In the genomic region with DNA sequence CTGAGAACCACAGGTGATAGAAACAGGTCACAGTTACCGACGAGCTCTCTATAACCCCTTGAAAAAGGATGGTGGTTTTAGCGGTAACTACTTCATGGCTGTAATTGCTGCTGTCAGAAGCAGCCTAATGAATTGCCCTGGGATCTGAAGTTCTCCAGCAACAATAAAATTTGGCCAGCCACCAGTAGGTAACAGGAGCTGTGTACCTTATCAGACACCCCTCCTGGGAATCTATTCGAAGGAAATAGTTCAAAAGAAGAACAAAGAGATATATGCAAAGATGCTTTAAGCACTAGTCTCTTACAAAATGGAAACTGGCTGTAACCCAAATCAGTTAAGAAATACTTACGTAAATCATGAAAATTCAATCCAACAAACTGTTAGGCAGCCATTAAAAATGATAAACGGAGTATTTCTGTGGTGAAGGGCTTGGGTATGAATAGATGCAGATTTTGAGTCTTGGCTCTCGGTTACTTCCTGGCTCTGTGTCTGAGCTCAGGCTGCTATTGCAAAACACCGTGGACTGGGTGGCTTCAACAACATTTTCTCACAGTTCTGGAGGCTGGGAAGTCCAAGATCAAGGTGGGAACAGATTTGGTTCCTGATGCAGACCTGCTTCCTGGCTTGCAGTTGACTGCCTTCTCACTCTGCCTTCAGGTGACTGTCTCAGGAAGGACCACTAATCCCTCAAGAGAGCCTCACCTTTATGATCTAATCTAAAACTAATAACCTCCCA, we compare ENCODE assay signal across 8 cellular contexts. TPM values are rescaled to one million over a fixed set of nuclear protein-coding genes. Genes with fewer than 3 reads are reported as not detected.
DNase-seq lines count a peak whose midpoint lies in the region; ATAC-seq and TF ChIP-seq lines count a peak whose summit lies in the region.

No MANE protein-coding gene starts in this region.

- peaks cover 10% of the 10 kb centered on the region for H3K36me3 Mint-ChIP-seq in stimulated activated naive CD8-positive, alpha-beta T cell treated with anti-CD3 and anti-CD28 coated beads, Interleukin-15, Interleukin-2, amounts not matched to agents 100 ng/mL and 50 ng/mL, for 24 hours (ENCODE audit: low read depth)
- H3K36me3 Mint-ChIP-seq in activated B cell treated with CpG ODN at 0.5 μM for 24 hours (ENCODE audit: low read depth), result no peaks in the 10 kb centered on the region

- POLR2A ChIA-PET in activated B cell treated with CpG ODN at 0.5 μM for 24 hours (lab: Charles Lee), result no interaction called here

- ATAC-seq in stimulated activated naive CD8-positive, alpha-beta T cell treated with anti-CD3 and anti-CD28 coated beads, Interleukin-15, Interleukin-2, amounts not matched to agents 100 U/mL and 50 U/mL, for 24 hours, result no peak
- ATAC-seq in activated B cell treated with CpG ODN at 0.5 μM for 24 hours (ENCODE audit: low read depth), result no peak
- ATAC-seq in heart right ventricle, result peak in 1 of 8 donors; percentile 4
- no peak for ATAC-seq in GM21360 (IDR thresholded peaks at IDR 0.05; ENCODE audit: unreplicated experiment)
- no peak for ATAC-seq in GM19397 (IDR thresholded peaks at IDR 0.05; ENCODE audit: unreplicated experiment)

- 28% methylated on average over 8 of the region's 8 CpGs for WGBS in heart right ventricle, 2 donors
- WGBS in stomach, 5 donors, result 37 to 73% (median 57%) methylated on average over 8 of the region's 8 CpGs

- H3K27ac ChIP-seq in heart right ventricle (peak overlapping the region in 9 of 10 donors; percentile 94 to 98 (median 96)), stomach (peak overlapping the region in 4 of 5 donors; percentile 86 to 94 (median 90))

- TF ChIP-seq EP300 in stomach (IDR thresholded peaks at IDR 0.05), result no peak

- peak overlapping the region; percentile 93 for H3K4me3 Mint-ChIP-seq in stimulated activated naive CD8-positive, alpha-beta T cell treated with anti-CD3 and anti-CD28 coated beads, Interleukin-15, Interleukin-2, amounts not matched to agents 100 ng/mL and 50 ng/mL, for 24 hours
- peak overlapping the region; percentile 89 for H3K4me3 Mint-ChIP-seq in activated B cell treated with CpG ODN at 0.5 μM for 24 hours

- H3K4me3 ChIP-seq in heart right ventricle (peak overlapping the region in 9 of 10 donors; percentile 70 to 93 (median 84)), stomach (peak overlapping the region; percentile 54 to 69 (median 67))

- no peaks in the 10 kb centered on the region for H3K27me3 ChIP-seq in heart right ventricle
- no peaks in the 10 kb centered on the region for H3K27me3 ChIP-seq in stomach

- CTCF ChIA-PET in activated B cell treated with CpG ODN at 0.5 μM for 24 hours (lab: Charles Lee), result no interaction called here

- H3K36me3 ChIP-seq in heart right ventricle (no peaks in the 10 kb centered on the region), stomach (no peaks in the 10 kb centered on the region)

- TF ChIP-seq POLR2A in stomach (IDR thresholded peaks at IDR 0.05), result no peak

- intact Hi-C loops in activated B cell treated with CpG ODN at 0.5 μM for 24 hours (cut with micrococcal nuclease) (loop anchor here (5.0 to 10.0 kb wide), 7 partner anchors 80 to 1602 kb away; a partner anchor contains a TSS), heart right ventricle (cut with DNase I) (loop anchor here in 1 of 10 donors (10.0 kb wide), 1 partner anchor 842 kb away; no protein-coding TSS in a partner anchor), stomach (cut with DNase I; ENCODE audit: low total_unique reads) (no loop called here)

- TF ChIP-seq CTCF in activated B cell treated with CpG ODN at 0.5 μM for 24 hours (IDR thresholded peaks at IDR 0.05) (no peak), heart right ventricle (IDR thresholded peaks at IDR 0.05) (no peak), stomach (IDR thresholded peaks at IDR 0.05) (no peak)

- H3K4me1 Mint-ChIP-seq in stimulated activated naive CD8-positive, alpha-beta T cell treated with anti-CD3 and anti-CD28 coated beads, Interleukin-15, Interleukin-2, amounts not matched to agents 100 ng/mL and 50 ng/mL, for 24 hours (ENCODE audit: low read depth), result peaks cover 51% of the 10 kb centered on the region
- peaks cover 17% of the 10 kb centered on the region for H3K4me1 Mint-ChIP-seq in activated B cell treated with CpG ODN at 0.5 μM for 24 hours

- DNase-seq in stimulated activated naive CD8-positive, alpha-beta T cell treated with anti-CD3 and anti-CD28 coated beads, Interleukin-15, Interleukin-2, amounts not matched to agents 100 U/mL and 50 U/mL, for 24 hours, result no peak
- DNase-seq in activated B cell treated with CpG ODN at 0.5 μM for 24 hours (no peak), heart right ventricle (no peak), stomach (no peak)
- no peak for DNase-seq in stimulated activated CD4-positive, alpha-beta T cell treated with anti-CD3 and anti-CD28 coated beads, Interleukin-2, amount 100 ng/mL, for 48 hours

- H3K9me3 ChIP-seq in heart right ventricle (peaks cover 0 to 26% (median 8%) of the 10 kb centered on the region in 11 donors), stomach (peaks cover 0 to 12% (median 0%) of the 10 kb centered on the region in 4 donors)

- H3K9me3 Mint-ChIP-seq in stimulated activated naive CD8-positive, alpha-beta T cell treated with anti-CD3 and anti-CD28 coated beads, Interleukin-15, Interleukin-2, amounts not matched to agents 100 ng/mL and 50 ng/mL, for 24 hours, result peaks cover 19% of the 10 kb centered on the region
- H3K9me3 Mint-ChIP-seq in activated B cell treated with CpG ODN at 0.5 μM for 24 hours, result peaks cover 9% of the 10 kb centered on the region

- no peak overlapping the region for H3K27ac Mint-ChIP-seq in stimulated activated naive CD8-positive, alpha-beta T cell treated with anti-CD3 and anti-CD28 coated beads, Interleukin-15, Interleukin-2, amounts not matched to agents 100 ng/mL and 50 ng/mL, for 24 hours
- H3K27ac Mint-ChIP-seq in activated B cell treated with CpG ODN at 0.5 μM for 24 hours, result no peak overlapping the region

- no peaks in the 10 kb centered on the region for H3K27me3 Mint-ChIP-seq in stimulated activated naive CD8-positive, alpha-beta T cell treated with anti-CD3 and anti-CD28 coated beads, Interleukin-15, Interleukin-2, amounts not matched to agents 100 ng/mL and 50 ng/mL, for 24 hours
- H3K27me3 Mint-ChIP-seq in activated B cell treated with CpG ODN at 0.5 μM for 24 hours, result no peaks in the 10 kb centered on the region

- H3K4me1 ChIP-seq in heart right ventricle (peaks cover 0 to 48% (median 40%) of the 10 kb centered on the region in 9 donors), stomach (peaks cover 8 to 39% (median 14%) of the 10 kb centered on the region in 4 donors)

RNA-seq across cellular contexts. Expression of a gene that starts 1.6 kb away (rescaled TPM):
- total RNA-seq in activated B cell treated with CpG ODN at 0.5 μM for 24 hours (4.1 and 4.6 TPM in 2 replicates), heart right ventricle (100 to 1,000 TPM; 151 to 199 (median 175) TPM), stomach (10 to 100 TPM in 2 of 5 donors, 1 to 10 TPM in 3; 2.3 to 32.2 (median 8.3) TPM)
- polyA plus RNA-seq in heart right ventricle (100 to 1,000 TPM in 1 of 2 donors, 10 to 100 TPM in 1; 57.1 to 230 TPM), stomach (10 to 100 TPM; 14.1 to 35.6 (median 21.6) TPM)

Comparison
In these comparisons a context has a peak if more than half of its experiments do, and no peak if none do; other contexts are left out.
1. RNA of a gene that starts 1.6 kb away (total RNA-seq): 151 to 199 TPM in heart right ventricle; 2.3 to 32.2 TPM in stomach and 4.1 to 4.6 TPM in activated B cell treated with CpG ODN at 0.5 μM for 24 hours; every median in the first group is over 4 times any median in the second.